ENCODE assay signal across 8 cellular contexts in the genomic region with DNA sequence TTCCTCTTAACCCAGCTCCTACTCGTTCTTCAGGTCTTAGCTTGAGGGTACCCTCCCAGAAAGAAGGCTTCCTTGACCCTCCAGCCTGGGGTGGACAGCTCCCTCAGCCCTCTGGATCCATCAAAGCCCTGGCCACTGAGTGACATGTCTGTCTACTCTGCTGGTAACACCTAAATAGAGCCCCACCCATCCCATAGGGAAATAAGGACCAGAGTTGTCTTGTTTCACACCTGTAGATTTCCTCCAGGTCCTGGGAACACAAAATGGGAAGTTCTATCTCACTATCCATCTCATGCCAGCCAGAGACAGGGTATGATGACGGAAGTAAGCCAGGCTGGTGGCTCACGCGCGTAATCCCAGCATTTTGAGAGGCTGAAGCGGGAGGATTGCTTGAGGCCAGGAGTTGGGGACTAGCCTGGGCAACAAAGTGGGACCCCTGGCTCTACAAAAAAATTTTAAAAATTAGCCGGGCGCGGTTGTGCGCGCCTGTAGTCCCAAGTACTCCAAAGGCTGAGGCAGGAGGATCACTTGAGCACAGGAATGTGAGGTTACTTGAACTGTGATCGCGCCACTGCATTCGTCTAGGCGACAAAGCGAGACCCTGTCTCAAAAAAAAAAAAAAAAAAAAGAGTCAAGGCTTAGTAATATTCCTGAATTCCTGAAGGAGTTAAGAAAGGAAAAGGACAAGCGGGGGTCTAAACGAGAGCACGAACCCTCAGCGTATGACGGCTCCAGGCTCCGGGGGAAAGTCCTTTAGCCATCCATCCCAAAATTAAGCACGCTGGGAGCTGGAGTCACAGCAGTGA. TPM values are rescaled to one million over a fixed set of nuclear protein-coding genes. Genes with fewer than 3 reads are reported as not detected.
DNase-seq lines count a peak whose midpoint lies in the region; TF ChIP-seq lines count a peak whose summit lies in the region.

No MANE protein-coding gene starts in this region.

- TF ChIP-seq POLR2A in vagina (IDR thresholded peaks at IDR 0.05), result no peak

- POLR2A ChIA-PET in PC-9 (lab: Charles Lee; ENCODE audit: unreplicated experiment), result interaction anchor here (0.6 to 0.7 kb wide), 4 partner anchors 16 to 1069 kb away, joined by 3 to 23 read pairs (median 7); no protein-coding TSS in a partner anchor

- H4K20me1 ChIP-seq in PC-9 (ENCODE audit: insufficient read depth), result 0 out of 2 replicates have a peak, but pooled peaks cover 5% of the 10 kb centered on the region

- H3K27ac ChIP-seq in PC-9 (peak overlapping the region; percentile 87), mucosa of rectum (ENCODE audit: low read depth in 2 of 2, low read length in 2 of 2) (peak overlapping the region; percentile 93 to 97), vagina (peak overlapping the region; percentile 94)

- TSS peak; percentile 76 for BruUV-seq in PC-9 (replicated peaks; lab: Mats Ljungman, UMichigan)

- peak overlapping the region; percentile 89 for H3K4me2 ChIP-seq in PC-9

- no peaks in the 10 kb centered on the region for H3K27me3 ChIP-seq in PC-9 (ENCODE audit: insufficient read depth, low read depth)
- H3K27me3 ChIP-seq in mucosa of rectum (ENCODE audit: control insufficient read depth in 2 of 2, insufficient read depth in 2 of 2, low read length in 2 of 2), result no peaks in the 10 kb centered on the region
- H3K27me3 ChIP-seq in vagina, result no peaks in the 10 kb centered on the region

- TF ChIP-seq CTCF in PC-9 (conservative IDR thresholded peaks at IDR 0.05) (no peak), vagina (IDR thresholded peaks at IDR 0.05) (no peak)

- H3K4me1 ChIP-seq in ES-I3 (ENCODE audit: insufficient read depth, low read length) (peaks cover 8% of the 10 kb centered on the region; the same call in 1 of the 2 replicates), PC-9 (replicated peaks; ENCODE audit: insufficient read depth) (peaks cover 16% of the 10 kb centered on the region), mucosa of rectum (ENCODE audit: control insufficient read depth in 2 of 2, insufficient read depth in 2 of 2, low read length in 2 of 2) (peaks cover 31 to 33% of the 10 kb centered on the region in 2 donors), vagina (peaks cover 40% of the 10 kb centered on the region)

- H3K9me3 ChIP-seq in ES-I3 (ENCODE audit: control insufficient read depth, insufficient read depth, low read length) (no peaks in the 10 kb centered on the region), PC-9 (ENCODE audit: insufficient read depth, low read depth) (no peaks in the 10 kb centered on the region), mucosa of rectum (ENCODE audit: control insufficient read depth in 2 of 2, low read length in 2 of 2) (no peaks in the 10 kb centered on the region), vagina (no peaks in the 10 kb centered on the region)

- H3F3A ChIP-seq in PC-9 (ENCODE audit: insufficient read depth, low read depth), result peaks cover 47% of the 10 kb centered on the region

- intact Hi-C loops in PC-9 (cut with micrococcal nuclease; ENCODE audit: unreplicated experiment) (loop anchor here (1.0 to 5.0 kb wide), 4 partner anchors 43 to 647 kb away; no protein-coding TSS in a partner anchor), vagina (cut with DNase I) (loop anchor here (5.0 to 10.0 kb wide), 2 partner anchors 42 to 105 kb away; no protein-coding TSS in a partner anchor)

- H3K9ac ChIP-seq in ES-I3 (ENCODE audit: low read depth, low read length) (peak overlapping the region; percentile 67), mucosa of rectum (ENCODE audit: low read depth in 1 of 2, low read length in 2 of 2) (peak overlapping the region; percentile 85 to 99)

- H3K4me3 ChIP-seq in PC-9 (peak overlapping the region; percentile 88), mucosa of rectum (ENCODE audit: low read length in 2 of 2) (peak overlapping the region; percentile 76 to 100), vagina (peak overlapping the region; percentile 69 to 79)

- no peaks in the 10 kb centered on the region for H3K9me2 ChIP-seq in PC-9 (ENCODE audit: insufficient read depth)

- CTCF ChIA-PET in PC-9 (lab: Charles Lee), result interaction anchor here (1.3 kb wide), 1 partner anchor 12 kb away, joined by 4 read pairs; no protein-coding TSS in a partner anchor

- peak overlapping the region; percentile 90 for H2AFZ ChIP-seq in PC-9

- DNase-seq in PC-9 (peak in 1 of 2 experiments; percentile 33), dermis blood vessel endothelial cell (peak; percentile 31), vagina (ENCODE audit: extremely low spot score in 2 of 2) (no peak), D341Med (ENCODE audit: low spot score) (no peak), NCI-H187 (lab: John Stamatoyannopoulos, UW) (no peak)
- DNase-seq in stimulated activated CD4-positive, alpha-beta T cell treated with anti-CD3 and anti-CD28 coated beads, Interleukin-12 subunit alpha, Interleukin-12 subunit beta, amount 100 ng/mL, for 4 hours, result no peak

- peaks cover 16% of the 10 kb centered on the region for H3K36me3 ChIP-seq in ES-I3 (ENCODE audit: insufficient read depth, low read length)
- 0 out of 2 replicates have a peak, but pooled peaks cover 4% of the 10 kb centered on the region for H3K36me3 ChIP-seq in PC-9 (ENCODE audit: low read depth)
- H3K36me3 ChIP-seq in mucosa of rectum (ENCODE audit: control insufficient read depth in 2 of 2, insufficient read depth in 2 of 2, low read length in 2 of 2), result peaks cover 27 to 42% of the 10 kb centered on the region in 2 donors
- peaks cover 0 to 45% of the 10 kb centered on the region in 2 donors for H3K36me3 ChIP-seq in vagina

- peaks cover 25% of the 10 kb centered on the region for H3K79me2 ChIP-seq in PC-9 (ENCODE audit: low read depth)

RNA-seq across cellular contexts. Expression of gene CCDC97, which starts 0.5 kb away (rescaled TPM):
- total RNA-seq in PC-9 (2021) (24.1 and 26.4 TPM in 2 replicates), dermis blood vessel endothelial cell (7.5 and 13.2 TPM in 2 replicates), vagina (16.9 TPM)

RNA-seq across cellular contexts. Expression of gene TGFB1, which starts 44.3 kb away (rescaled TPM):
- total RNA-seq in PC-9 (2021) (67.9 and 74.9 TPM in 2 replicates), dermis blood vessel endothelial cell (19.4 and 74.5 TPM in 2 replicates), vagina (53.3 TPM)

RNA-seq across cellular contexts. Expression of gene HNRNPUL1, which starts 45.3 kb away (rescaled TPM):
- total RNA-seq in PC-9 (2021), result 248 and 266 TPM in 2 replicates
- total RNA-seq in dermis blood vessel endothelial cell, result 63.3 and 171 TPM in 2 replicates
- 116 TPM for total RNA-seq in vagina

RNA-seq across cellular contexts. Expression of gene B9D2, which starts 54.5 kb away (rescaled TPM):
- 8.0 and 10.8 TPM in 2 replicates for total RNA-seq in PC-9 (2021)
- total RNA-seq in dermis blood vessel endothelial cell, result 6.8 and 7.9 TPM in 2 replicates
- total RNA-seq in vagina, result not detected
